Comparison of ENCODE assay signal across 16 cellular contexts in the genomic region with DNA sequence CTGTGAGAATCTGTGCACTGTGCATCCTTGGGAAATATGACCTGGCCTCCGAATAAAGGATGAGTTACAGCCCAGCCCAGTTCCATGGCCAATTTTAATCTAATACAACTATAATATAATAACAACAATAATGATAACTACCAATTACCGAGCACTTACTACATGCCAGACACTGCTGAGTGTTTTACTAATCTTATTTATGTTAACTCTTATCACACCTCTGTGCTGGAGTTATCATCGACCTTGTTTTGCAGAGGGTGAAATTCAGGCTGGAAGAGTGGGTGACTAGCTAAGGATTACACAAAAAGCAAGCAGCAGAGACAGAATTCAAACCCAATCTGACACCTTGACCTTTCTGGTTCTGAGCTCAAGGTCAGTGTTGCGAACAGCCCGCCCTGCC.
A peak's percentile ranks its signal among the peaks of the same experiment; 100 is the strongest.
DNase-seq lines count a peak whose midpoint lies in the region; TF ChIP-seq lines count a peak whose summit lies in the region.
"Had no signal": no experiment of that assay in that cellular context is flagged by ENCODE, and none has a peak within 500 bp of the region (broad histone marks: within the 10 kb centered on the region; RNA-seq: fewer than 3 reads in every experiment).

No MANE protein-coding gene starts in this region.

- H3K9me3 ChIP-seq in ascending aorta, result no peaks in the 10 kb centered on the region
- H3K9me3 ChIP-seq in skeletal muscle tissue (ENCODE audit: control insufficient read depth in 3 of 3, low read length in 3 of 3), result no peaks in the 10 kb centered on the region
- H3K9me3 ChIP-seq: BLaER1, pancreas, testis had no signal

- H3K9ac ChIP-seq in skeletal muscle tissue (ENCODE audit: low read depth in 1 of 3, low read length in 3 of 3), result peak overlapping the region in 2 of 3 donors; percentile 17 to 46
- H3K9ac ChIP-seq: BLaER1 had no signal

- DNase-seq in NCI-H2227 (lab: John Stamatoyannopoulos, UW; ENCODE audit: unreplicated experiment), result peak; percentile 7
- no peak for DNase-seq in ascending aorta (ENCODE audit: low spot score in 2 of 2)
- DNase-seq in COLO668 (lab: John Stamatoyannopoulos, UW; ENCODE audit: unreplicated experiment), result no peak
- no peak for DNase-seq in NOMO-1 treated with DMSO at 0.1 percent for 48 hours (lab: John Stamatoyannopoulos, UW; ENCODE audit: unreplicated experiment)
- DNase-seq in stimulated activated CD4-positive, alpha-beta T cell treated with anti-CD3 and anti-CD28 coated beads, Interleukin-4, amount 100 ng/mL, for 24 hours, result no peak
- DNase-seq: activated CD8-positive, alpha-beta memory T cell treated with anti-CD3 and anti-CD28 coated beads for 24 hours; activated effector memory CD4-positive, alpha-beta T cell treated with Interleukin-2 at 50 U/mL for 16 hours; NCI-H1048; NCI-H2029; stimulated activated CD4-positive, alpha-beta T cell treated with anti-CD3 and anti-CD28 coated beads, Interleukin-15, amount 100 ng/mL, for 24 hours; stimulated activated naive CD8-positive, alpha-beta T cell treated with anti-CD3 and anti-CD28 coated beads, Interleukin-15, Interleukin-2, amounts not matched to agents 100 U/mL and 50 U/mL, for 24 hours had no signal

- no peaks in the 10 kb centered on the region for H3K27me3 ChIP-seq in ascending aorta
- H3K27me3 ChIP-seq in layer of hippocampus (ENCODE audit: control insufficient read depth, insufficient read depth, low read length), result no peaks in the 10 kb centered on the region
- H3K27me3 ChIP-seq in skeletal muscle tissue (ENCODE audit: control insufficient read depth in 3 of 3, insufficient read depth in 3 of 3, low read length in 3 of 3), result no peaks in the 10 kb centered on the region
- H3K27me3 ChIP-seq: BLaER1, pancreas, testis had no signal

- TF ChIP-seq CTCF in ascending aorta (IDR thresholded peaks at IDR 0.05), result no peak

- peak overlapping the region in 1 of 2 donors; percentile 10 for H3K4me3 ChIP-seq in ascending aorta
- H3K4me3 ChIP-seq in skeletal muscle tissue (ENCODE audit: low read length in 3 of 3), result no peak overlapping the region
- H3K4me3 ChIP-seq: BLaER1, pancreas, testis had no signal

- H3K4me1 ChIP-seq in ascending aorta (peaks cover 12 to 56% of the 10 kb centered on the region in 2 donors), skeletal muscle tissue (ENCODE audit: control insufficient read depth in 3 of 3, insufficient read depth in 3 of 3, low read length in 3 of 3) (peaks cover 47 to 53% (median 47%) of the 10 kb centered on the region in 3 donors)
- H3K4me1 ChIP-seq: pancreas had no signal

- H3K27ac ChIP-seq in ascending aorta (peak overlapping the region; percentile 54 to 60), layer of hippocampus (ENCODE audit: low read depth, low read length) (peak overlapping the region; percentile 23), skeletal muscle tissue (ENCODE audit: low read depth, low read length) (no peak overlapping the region)
- H3K27ac ChIP-seq: BLaER1, pancreas had no signal

- H3K36me3 ChIP-seq in ascending aorta (no peaks in the 10 kb centered on the region), skeletal muscle tissue (ENCODE audit: control insufficient read depth in 3 of 3, insufficient read depth in 3 of 3, low read length in 3 of 3) (no peaks in the 10 kb centered on the region)
- H3K36me3 ChIP-seq: BLaER1, pancreas had no signal

- intact Hi-C loops in ascending aorta (cut with DNase I), result no loop called here
